15 cellular contexts compared by ENCODE assay signal in the genomic region with DNA sequence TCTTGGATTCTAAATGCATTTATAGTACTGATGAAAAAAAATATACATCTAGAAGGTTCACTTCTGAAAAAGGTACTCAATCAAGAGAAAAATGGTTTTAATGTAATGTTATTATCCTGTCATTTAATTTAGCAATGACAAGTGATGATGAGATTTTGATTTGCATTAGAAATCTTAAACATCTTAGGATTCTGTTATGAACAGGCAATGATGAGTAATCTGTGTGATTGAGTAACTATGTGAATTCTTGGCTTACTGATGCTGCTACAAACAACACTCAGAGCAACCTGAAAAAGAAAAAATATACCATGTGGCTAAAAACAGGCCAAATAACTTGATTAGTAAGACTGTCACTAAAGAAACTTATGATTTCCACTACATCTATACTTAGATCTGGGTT. TPM values are rescaled to one million over a fixed set of nuclear protein-coding genes. Genes with fewer than 3 reads are reported as not detected.
DNase-seq lines count a peak whose midpoint lies in the region; ATAC-seq and TF ChIP-seq lines count a peak whose summit lies in the region.
"Had no signal": no experiment of that assay in that cellular context is flagged by ENCODE, and none has a peak within 500 bp of the region (broad histone marks: within the 10 kb centered on the region; RNA-seq: fewer than 3 reads in every experiment).

No MANE protein-coding gene starts in this region.

- peaks cover 10% of the 10 kb centered on the region for H3K9me3 ChIP-seq in CD4-positive, alpha-beta T cell (ENCODE audit: control insufficient read depth, low read length)
- H3K9me3 ChIP-seq: colonic mucosa had no signal

- no peak overlapping the region for H3K4me3 ChIP-seq in astrocyte of the cerebellum (ENCODE audit: low read depth, low read length)
- H3K4me3 ChIP-seq in kidney epithelial cell (ENCODE audit: low read depth, low read length) = no peak overlapping the region
- H3K4me3 ChIP-seq: colonic mucosa had no signal

- CTCF ChIA-PET in CD4-positive, alpha-beta T cell (lab: Charles Lee) = interaction anchor here (0.5 kb wide), 1 partner anchor 359 kb away, joined by 3 read pairs; no protein-coding TSS in a partner anchor

- peaks cover 2% of the 10 kb centered on the region for H3K9me3 Mint-ChIP-seq in CD4-positive, alpha-beta T cell
- H3K9me3 Mint-ChIP-seq in glutamatergic neuron (ENCODE audit: unreplicated experiment) = peaks cover 2% of the 10 kb centered on the region

- in situ Hi-C loops in astrocyte of the cerebellum (cut with HindIII; ENCODE audit: low sequenced_read_pairs) = no loop called here

- POLR2A ChIA-PET in CD4-positive, alpha-beta T cell (lab: Charles Lee) = no interaction called here

- H3K27me3 ChIP-seq in kidney epithelial cell (ENCODE audit: control insufficient read depth, insufficient read depth, low read length) = no peaks in the 10 kb centered on the region
- no peaks in the 10 kb centered on the region for H3K27me3 ChIP-seq in CD4-positive, alpha-beta T cell (ENCODE audit: control insufficient read depth, insufficient read depth, low read length)
- H3K27me3 ChIP-seq: colonic mucosa had no signal

- no peak overlapping the region for H3K4me3 Mint-ChIP-seq in CD4-positive, alpha-beta T cell
- no peak overlapping the region for H3K4me3 Mint-ChIP-seq in glutamatergic neuron (ENCODE audit: unreplicated experiment)
- H3K4me3 Mint-ChIP-seq: memory B cell had no signal

- ATAC-seq in CD4-positive, alpha-beta T cell (ENCODE audit: poor library complexity) = no peak
- ATAC-seq in GM21367 (IDR thresholded peaks at IDR 0.05; ENCODE audit: unreplicated experiment) = no peak

- H3K36me3 Mint-ChIP-seq in CD4-positive, alpha-beta T cell (ENCODE audit: low read depth) = peaks cover 12% of the 10 kb centered on the region
- peaks cover 6% of the 10 kb centered on the region for H3K36me3 Mint-ChIP-seq in glutamatergic neuron (ENCODE audit: unreplicated experiment)

- DNase-seq in AML-193 (lab: John Stamatoyannopoulos, UW) (peak; percentile 2 to 19), HPDE6-E6E7 (ENCODE audit: extremely low spot score) (peak; percentile 39), astrocyte of the cerebellum (ENCODE audit: low read depth) (peak; percentile 34), kidney epithelial cell (ENCODE audit: low read depth) (peak; percentile 57), NCI-H69 (lab: John Stamatoyannopoulos, UW) (no peak), glutamatergic neuron (no peak)
- DNase-seq in CD4-positive, alpha-beta T cell = no peak
- DNase-seq: activated gamma-delta T cell, colonic mucosa, DMS79 treated with DMSO at 0.1 percent for 48 hours, NCI-H510A, substantia nigra had no signal

- intact Hi-C loops in CD4-positive, alpha-beta T cell (cut with DNase I, micrococcal nuclease) = no loop called here

- H3K36me3 ChIP-seq in kidney epithelial cell (ENCODE audit: control insufficient read depth, insufficient read depth, low read length) = no peaks in the 10 kb centered on the region
- H3K36me3 ChIP-seq: colonic mucosa had no signal

- no peaks in the 10 kb centered on the region for H3K4me1 Mint-ChIP-seq in CD4-positive, alpha-beta T cell (ENCODE audit: low read depth)
- H3K4me1 Mint-ChIP-seq in glutamatergic neuron (ENCODE audit: low read depth, unreplicated experiment) = no peaks in the 10 kb centered on the region
- H3K4me1 Mint-ChIP-seq: memory B cell had no signal

- H3K27ac ChIP-seq in CD4-positive, alpha-beta T cell (ENCODE audit: low read depth, low read length) = no peak overlapping the region
- H3K27ac ChIP-seq: colonic mucosa, VCaP had no signal

- TF ChIP-seq CTCF in astrocyte of the cerebellum (IDR thresholded peaks at IDR 0.05; ENCODE audit: low read depth, low read length, missing control alignments) = no peak
- no peak for TF ChIP-seq CTCF in kidney epithelial cell (IDR thresholded peaks at IDR 0.05; ENCODE audit: insufficient read depth, low read length, poor library complexity, severe bottlenecking)
- TF ChIP-seq CTCF in CD4-positive, alpha-beta T cell (IDR thresholded peaks at IDR 0.05) = no peak
- TF ChIP-seq CTCF in glutamatergic neuron (IDR thresholded peaks at IDR 0.05; ENCODE audit: partially characterized antibody, unreplicated experiment) = no peak

- H3K27me3 Mint-ChIP-seq in CD4-positive, alpha-beta T cell = no peaks in the 10 kb centered on the region
- peaks cover 3% of the 10 kb centered on the region for H3K27me3 Mint-ChIP-seq in glutamatergic neuron (ENCODE audit: unreplicated experiment)

- H3K27ac Mint-ChIP-seq in CD4-positive, alpha-beta T cell = no peak overlapping the region
- no peak overlapping the region for H3K27ac Mint-ChIP-seq in glutamatergic neuron (ENCODE audit: unreplicated experiment)
- H3K27ac Mint-ChIP-seq: memory B cell had no signal

RNA-seq across cellular contexts. Expression of a gene that starts 30.1 kb away (rescaled TPM):
- total RNA-seq in kidney epithelial cell = 1.8 and 4.2 TPM in 2 replicates
- 1 to 10 TPM; 2.6 to 3.0 TPM for total RNA-seq in CD4-positive, alpha-beta T cell
- total RNA-seq in glutamatergic neuron (ENCODE audit: unreplicated experiment) = 1.2 TPM

RNA-seq across cellular contexts. Expression of a gene that starts 30.4 kb away (rescaled TPM):
- total RNA-seq in kidney epithelial cell (35.3 and 46.3 TPM in 2 replicates), glutamatergic neuron (ENCODE audit: unreplicated experiment) (29.9 TPM)
- total RNA-seq in CD4-positive, alpha-beta T cell = 10 to 100 TPM; 29.2 to 32.8 TPM

Comparison
In these comparisons a context has a peak if more than half of its experiments do, and no peak if none do; other contexts are left out.
1. DNase-seq: peak in AML-193 (2 of 2), HPDE6-E6E7 (single experiment), astrocyte of the cerebellum (single experiment) and kidney epithelial cell (single experiment); none in CD4-positive, alpha-beta T cell (0 of 10), NCI-H69 (single experiment) and glutamatergic neuron (single experiment).